Comparison of ENCODE assay signal across 10 cellular contexts in the genomic region with DNA sequence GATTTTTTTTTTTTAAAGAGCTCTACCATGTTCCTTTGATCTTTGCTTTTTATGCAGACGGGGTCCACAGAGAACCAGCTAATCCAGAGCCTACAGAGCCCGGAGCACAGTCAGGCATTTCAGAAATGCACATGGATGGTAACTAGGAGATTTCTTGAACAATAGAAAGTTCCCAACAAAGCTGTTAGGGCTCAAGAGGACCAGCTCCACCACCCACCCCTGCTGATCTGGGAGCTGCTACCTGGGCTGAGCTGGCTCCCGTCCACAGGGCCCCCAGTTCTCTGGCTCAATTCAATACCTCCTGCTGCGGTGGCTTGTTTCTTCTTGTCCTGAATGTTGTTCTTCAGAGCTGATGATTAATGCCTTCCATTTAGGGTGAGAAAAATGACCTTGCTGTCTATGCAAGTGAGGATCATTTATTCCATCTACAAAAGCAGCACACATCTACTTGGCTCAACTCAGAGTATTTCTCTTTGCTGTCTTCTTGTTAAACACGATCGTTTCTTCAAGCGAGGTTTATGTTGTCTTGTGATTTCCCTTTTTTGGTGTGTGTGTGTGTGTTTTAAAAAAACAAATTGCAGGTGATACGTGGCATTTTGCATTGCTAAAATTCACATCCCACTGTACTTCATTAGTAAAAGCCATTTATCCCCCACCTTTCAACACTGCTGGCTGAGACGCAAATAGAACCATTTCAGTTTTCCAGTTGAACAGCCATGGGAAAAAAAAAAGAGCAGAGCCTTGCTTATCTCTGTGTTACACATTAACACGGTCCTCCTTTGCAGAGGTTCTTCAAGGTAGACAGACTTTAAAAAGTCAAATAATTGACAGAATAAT. TPM values are rescaled to one million over a fixed set of nuclear protein-coding genes. Genes with fewer than 3 reads are reported as not detected.
DNase-seq lines count a peak whose midpoint lies in the region; ATAC-seq and TF ChIP-seq lines count a peak whose summit lies in the region.
"Had no signal": no experiment of that assay in that cellular context is flagged by ENCODE, and none has a peak within 500 bp of the region (broad histone marks: within the 10 kb centered on the region; RNA-seq: fewer than 3 reads in every experiment).

No MANE protein-coding gene starts in this region.

- intact Hi-C loops in mammary epithelial cell (cut with micrococcal nuclease) (loop anchor here (1.0 kb wide), 1 partner anchor 31 kb away; the partner anchor contains the start of gene IGFBP7), transverse colon (cut with DNase I; ENCODE audit: low total_unique reads) (no loop called here)
- intact Hi-C loops in naive thymus-derived CD4-positive, alpha-beta T cell (cut with micrococcal nuclease) = no loop called here

- H3K4me3 Mint-ChIP-seq in naive thymus-derived CD4-positive, alpha-beta T cell = no peak overlapping the region
- H3K4me3 Mint-ChIP-seq: activated CD4-positive, alpha-beta memory T cell treated with anti-CD3 and anti-CD28 coated beads, Interleukin-2, amount 10 ng/mL, durations not matched to agents 7 days and 5 days had no signal

- WGBS in mammary epithelial cell (ENCODE audit: low coverage, missing lambda C conversion rate) = 11% methylated on average over 10 of the region's 10 CpGs
- WGBS in transverse colon (ENCODE audit: low coverage in 1 of 2), 2 donors = 31 to 34% methylated on average over 10 of the region's 10 CpGs

- DNase-seq in NCI-H2107 treated with DMSO at 0.1 percent for 48 hours (lab: John Stamatoyannopoulos, UW; ENCODE audit: unreplicated experiment) (peak; percentile 1), NCI-H2107 (lab: John Stamatoyannopoulos, UW) (no peak), mammary epithelial cell (peak; percentile 90), kidney tubule cell (ENCODE audit: low spot score) (peak; percentile 92), transverse colon (no peak)
- DNase-seq in activated naive CD4-positive, alpha-beta T cell treated with Interleukin-2 at 50 U/mL for 16 hours = no peak
- DNase-seq in naive thymus-derived CD4-positive, alpha-beta T cell = no peak
- DNase-seq: activated CD4-positive, alpha-beta memory T cell treated with anti-CD3 and anti-CD28 coated beads, Interleukin-2, amount 10 ng/mL, durations not matched to agents 7 days and 5 days; NCI-H526 had no signal

- H3K36me3 Mint-ChIP-seq in naive thymus-derived CD4-positive, alpha-beta T cell = no peaks in the 10 kb centered on the region

- H3K27me3 Mint-ChIP-seq in naive thymus-derived CD4-positive, alpha-beta T cell = peaks cover 2 to 23% (median 16%) of the 10 kb centered on the region in 5 donors

- peak overlapping the region; percentile 18 for H2AFZ ChIP-seq in mammary epithelial cell (ENCODE audit: low read depth, low read length)

- peaks cover 85% of the 10 kb centered on the region for H3K4me1 ChIP-seq in mammary epithelial cell (ENCODE audit: insufficient read depth, low read length)
- peaks cover 0 to 53% (median 20%) of the 10 kb centered on the region in 4 donors for H3K4me1 ChIP-seq in transverse colon
- H3K4me1 ChIP-seq in naive thymus-derived CD4-positive, alpha-beta T cell (ENCODE audit: control insufficient read depth in 2 of 2, insufficient read depth in 2 of 2, low read length in 2 of 2) = no peaks in the 10 kb centered on the region

- POLR2A ChIA-PET in naive thymus-derived CD4-positive, alpha-beta T cell (lab: Charles Lee) = no interaction called here

- H3K9me3 ChIP-seq in mammary epithelial cell (replicated peaks; ENCODE audit: insufficient read depth, low read length) (no peaks in the 10 kb centered on the region), transverse colon (no peaks in the 10 kb centered on the region)
- H3K9me3 ChIP-seq in naive thymus-derived CD4-positive, alpha-beta T cell (ENCODE audit: control insufficient read depth in 2 of 3, low read length in 3 of 3) = no peaks in the 10 kb centered on the region

- no peak for TF ChIP-seq POLR2A in transverse colon (IDR thresholded peaks at IDR 0.05)

- CTCF ChIA-PET in mammary epithelial cell (lab: Charles Lee; ENCODE audit: low non-redundant PET) = interaction anchor here (0.7 to 1.0 kb wide), 2 partner anchors 84 to 111 kb away, joined by 3 to 4 read pairs; no protein-coding TSS in a partner anchor
- CTCF ChIA-PET in naive thymus-derived CD4-positive, alpha-beta T cell (lab: Charles Lee) = no interaction called here

- peaks cover 16% of the 10 kb centered on the region for H3K79me2 ChIP-seq in mammary epithelial cell (ENCODE audit: insufficient read depth, low read length)

- peak overlapping the region; percentile 61 for H3K4me2 ChIP-seq in mammary epithelial cell (ENCODE audit: insufficient read depth, low read depth, low read length)

- dilution Hi-C loops in mammary epithelial cell (cut with HindIII; ENCODE audit: low sequenced_read_pairs) = no loop called here

- H4K20me1 ChIP-seq in mammary epithelial cell (ENCODE audit: insufficient read depth, low read length) = no peaks in the 10 kb centered on the region

- H3K36me3 ChIP-seq in mammary epithelial cell (ENCODE audit: insufficient read depth, low read length) (no peaks in the 10 kb centered on the region), transverse colon (no peaks in the 10 kb centered on the region)
- H3K36me3 ChIP-seq in naive thymus-derived CD4-positive, alpha-beta T cell (ENCODE audit: control insufficient read depth in 2 of 3, insufficient read depth in 3 of 3, low read length in 3 of 3) = no peaks in the 10 kb centered on the region

- H3K27ac ChIP-seq in mammary epithelial cell (ENCODE audit: insufficient read depth, low read depth, low read length) (peak overlapping the region; percentile 86), transverse colon (peak overlapping the region; percentile 36 to 76 (median 68))
- no peak overlapping the region for H3K27ac ChIP-seq in naive thymus-derived CD4-positive, alpha-beta T cell (ENCODE audit: low read depth, low read length)

- H3K9me3 Mint-ChIP-seq in naive thymus-derived CD4-positive, alpha-beta T cell = no peaks in the 10 kb centered on the region
- H3K9me3 Mint-ChIP-seq: activated CD4-positive, alpha-beta memory T cell treated with anti-CD3 and anti-CD28 coated beads, Interleukin-2, amount 10 ng/mL, durations not matched to agents 7 days and 5 days had no signal

- H3K4me1 Mint-ChIP-seq in naive thymus-derived CD4-positive, alpha-beta T cell = peaks cover 0 to 5% (median 0%) of the 10 kb centered on the region in 7 donors
- H3K4me1 Mint-ChIP-seq: activated CD4-positive, alpha-beta memory T cell treated with anti-CD3 and anti-CD28 coated beads, Interleukin-2, amount 10 ng/mL, durations not matched to agents 7 days and 5 days had no signal

- no peak overlapping the region for H3K27ac Mint-ChIP-seq in naive thymus-derived CD4-positive, alpha-beta T cell
- H3K27ac Mint-ChIP-seq: activated CD4-positive, alpha-beta memory T cell treated with anti-CD3 and anti-CD28 coated beads, Interleukin-2, amount 10 ng/mL, durations not matched to agents 7 days and 5 days had no signal

- no peak overlapping the region for H3K4me3 ChIP-seq in mammary epithelial cell (replicated peaks in 1 of 3; ENCODE audit: insufficient read depth in 1 of 3, low read depth in 2 of 3, low read length in 3 of 3)
- H3K4me3 ChIP-seq in transverse colon = no peak overlapping the region
- H3K4me3 ChIP-seq in naive thymus-derived CD4-positive, alpha-beta T cell (ENCODE audit: low read length) = no peak overlapping the region

- peak overlapping the region; percentile 53 for H3K9ac ChIP-seq in mammary epithelial cell (ENCODE audit: insufficient read depth, low read length)

- no peak for ATAC-seq in naive thymus-derived CD4-positive, alpha-beta T cell
- no peak for ATAC-seq in GM18517 (IDR thresholded peaks at IDR 0.05; ENCODE audit: unreplicated experiment)

- TF ChIP-seq CTCF in mammary epithelial cell (conservative IDR thresholded peaks at IDR 0.05 in 1 of 2, IDR thresholded peaks at IDR 0.05 in 1 of 2; ENCODE audit: extremely low read depth in 1 of 2, insufficient read depth in 1 of 2, low read depth in 1 of 2, low read length in 2 of 2) (no peak), transverse colon (IDR thresholded peaks at IDR 0.05) (no peak)

- in situ Hi-C loops in mammary epithelial cell (cut with MboI; ENCODE audit: low sequenced_read_pairs in 2 of 2) (no loop called here), transverse colon (cut with MboI; ENCODE audit: low pct_ligation_motif_present in 1 of 4, low pct_unique_long_range_greater_than_20kb in 1 of 4, low sequenced_read_pairs in 3 of 4) (no loop called here)

- no peak for TF ChIP-seq EP300 in transverse colon (IDR thresholded peaks at IDR 0.05; ENCODE audit: low read depth)

- BruUV-seq in mammary epithelial cell (replicated peaks; lab: Mats Ljungman, UMichigan) = TSS peak; percentile 64

- H3K27me3 ChIP-seq in mammary epithelial cell (ENCODE audit: insufficient read depth, low read length) (no peaks in the 10 kb centered on the region), transverse colon (no peaks in the 10 kb centered on the region)
- H3K27me3 ChIP-seq in naive thymus-derived CD4-positive, alpha-beta T cell (ENCODE audit: control insufficient read depth in 2 of 2, insufficient read depth in 2 of 2, low read length in 2 of 2) = no peaks in the 10 kb centered on the region

RNA-seq across cellular contexts. Expression of gene IGFBP7, which starts 31.3 kb away (rescaled TPM):
- total RNA-seq in mammary epithelial cell (100 to 1,000 TPM in 1 of 2 donors, 10 to 100 TPM in 1; 73.4 to 300 TPM), transverse colon (100 to 1,000 TPM in 3 of 4 donors, 10 to 100 TPM in 1; 96.1 to 646 (median 126) TPM)
- polyA plus RNA-seq in mammary epithelial cell = 159 TPM
- polyA minus RNA-seq in mammary epithelial cell = 42.0 TPM
- total RNA-seq in naive thymus-derived CD4-positive, alpha-beta T cell = 10 to 100 TPM in 1 of 5 experiments, 1 to 10 TPM in 1, not detected in 3; 1.1 to 16.7 TPM
- polyA plus RNA-seq in naive thymus-derived CD4-positive, alpha-beta T cell = under 1 TPM; 0.37 to 0.48 TPM
- total RNA-seq: activated CD4-positive, alpha-beta memory T cell treated with anti-CD3 and anti-CD28 coated beads, Interleukin-2, amount 10 ng/mL, durations not matched to agents 7 days and 5 days had no signal

Comparison
In these comparisons a context has a peak if more than half of its experiments do, and no peak if none do; other contexts are left out.
1. DNase-seq: peak in NCI-H2107 treated with DMSO at 0.1 percent for 48 hours (single experiment), mammary epithelial cell (single experiment) and kidney tubule cell (single experiment); none in NCI-H2107 (single experiment), transverse colon (single experiment), activated naive CD4-positive, alpha-beta T cell treated with Interleukin-2 at 50 U/mL for 16 hours (single experiment) and naive thymus-derived CD4-positive, alpha-beta T cell (0 of 9).
2. RNA of gene IGFBP7, which starts 31.3 kb away (total RNA-seq): 73.4 to 300 TPM in mammary epithelial cell and 96.1 to 646 TPM in transverse colon; 1.1 to 16.7 TPM in naive thymus-derived CD4-positive, alpha-beta T cell; every median in the first group is over 4 times any median in the second.